Comparison of ENCODE assay signal across 1 cellular context in genomic region chr12:51320695-51321320, GRCh38.
TF ChIP-seq lines count a peak whose summit lies in the region.

No MANE protein-coding gene starts in this region.

TF ChIP-seq in IMR-90, 13 proteins besides CTCF, POLR2A, EP300 and RAD21:
- TF ChIP-seq MAZ (IDR thresholded peaks at IDR 0.05; ENCODE audit: borderline replicate concordance, low read depth, low read length) (no peak), NFE2L2 (IDR thresholded peaks at IDR 0.05; ENCODE audit: low read depth, low read length) (no peak), USF2 (IDR thresholded peaks at IDR 0.05; ENCODE audit: low read depth, low read length) (no peak), MAFK (IDR thresholded peaks at IDR 0.05; ENCODE audit: low read depth, low read length) (no peak), RFX5 (IDR thresholded peaks at IDR 0.05; ENCODE audit: low read depth, low read length) (no peak), FOS (IDR thresholded peaks at IDR 0.05; ENCODE audit: low read depth, low read length) (no peak), BHLHE40 (IDR thresholded peaks at IDR 0.05; ENCODE audit: low read depth, low read length) (no peak), MXI1 (IDR thresholded peaks at IDR 0.05; ENCODE audit: borderline replicate concordance, low read depth, low read length) (no peak), RCOR1 (IDR thresholded peaks at IDR 0.05; ENCODE audit: insufficient replicate concordance, low read length) (no peak), SMC3 (IDR thresholded peaks at IDR 0.05; ENCODE audit: low read depth, low read length) (no peak), ELK1 (IDR thresholded peaks at IDR 0.05; ENCODE audit: borderline replicate concordance, low read depth, low read length) (no peak), CEBPB (IDR thresholded peaks at IDR 0.05; ENCODE audit: low read depth, low read length) (no peak), CHD1 (IDR thresholded peaks at IDR 0.05; ENCODE audit: low read depth, low read length) (no peak)
